In the genomic region with DNA sequence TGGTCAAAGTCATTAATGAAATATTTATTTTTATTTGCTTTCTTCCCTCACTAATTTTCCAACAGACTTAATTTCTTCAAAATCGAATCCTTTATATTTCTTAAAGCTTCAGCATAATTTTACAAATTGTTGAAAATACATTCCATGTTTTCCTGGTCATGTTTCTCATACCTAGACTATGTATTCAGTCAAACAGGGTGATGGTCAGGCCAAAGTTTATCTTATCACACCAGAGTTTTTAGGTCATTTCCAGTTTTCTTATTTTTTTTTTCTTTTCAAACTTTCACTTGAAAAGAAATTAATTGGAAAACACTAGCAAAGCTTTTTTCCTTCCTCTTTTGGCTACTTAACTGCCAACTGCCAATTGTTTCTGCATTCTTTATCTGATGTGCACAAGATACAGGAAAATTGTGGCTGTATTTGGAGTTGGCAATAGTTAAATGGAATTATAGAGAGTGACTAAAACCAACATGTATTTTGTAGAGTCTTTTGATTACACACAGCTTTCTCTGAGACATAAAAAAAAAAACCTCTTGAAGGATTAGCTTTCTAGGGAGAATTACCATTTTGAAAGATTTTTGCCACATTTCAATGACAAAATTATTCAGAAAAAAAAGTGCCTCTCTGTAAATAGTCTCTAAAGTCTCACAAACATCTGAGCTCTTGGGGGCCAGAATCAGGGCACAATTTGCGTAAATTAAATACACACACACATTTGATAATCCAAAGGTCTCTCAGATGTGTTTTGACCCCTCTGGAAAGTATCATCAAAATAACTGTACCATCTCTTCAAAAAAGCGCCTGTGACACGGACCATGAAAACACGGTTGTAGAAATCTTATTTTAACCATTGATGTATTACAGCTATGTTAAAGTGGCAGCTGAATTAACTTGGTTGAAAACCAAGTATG, we compare ENCODE assay signal across 18 cellular contexts.
DNase-seq lines count a peak whose midpoint lies in the region; ATAC-seq, FAIRE-seq and TF ChIP-seq lines count a peak whose summit lies in the region.
"Had no signal": no experiment of that assay in that cellular context is flagged by ENCODE, and none has a peak within 500 bp of the region (broad histone marks: within the 10 kb centered on the region; RNA-seq: fewer than 3 reads in every experiment).

No MANE protein-coding gene starts in this region.

- no peak overlapping the region for H3K4me3 ChIP-seq in NB4 (ENCODE audit: low read depth, low read length)
- no peak overlapping the region for H3K4me3 ChIP-seq in K562
- H3K4me3 ChIP-seq in lower lobe of right lung: no peak overlapping the region

- H3K9me1 ChIP-seq in K562 (ENCODE audit: control insufficient read depth, insufficient read depth, low read length): no peaks in the 10 kb centered on the region

- H3K36me3 ChIP-seq in K562 (ENCODE audit: control insufficient read depth, insufficient read depth, low read length) (no peaks in the 10 kb centered on the region), lower lobe of right lung (no peaks in the 10 kb centered on the region)

- H3K79me2 ChIP-seq in K562 (ENCODE audit: control insufficient read depth, insufficient read depth, low read length): no peaks in the 10 kb centered on the region

- no peak for TF ChIP-seq RAD21 in K562 (CRISPR knock-in tag; conservative IDR thresholded peaks at IDR 0.05 in 1 of 2, IDR thresholded peaks at IDR 0.05 in 1 of 2)

- no peak for ATAC-seq in K562
- ATAC-seq in lower lobe of right lung: no peak
- ATAC-seq: stimulated activated naive CD8-positive, alpha-beta T cell treated with anti-CD3 and anti-CD28 coated beads, Interleukin-15, amount 100 ng/mL, for 72 hours; T-cell had no signal

- peaks cover 0 to 3% of the 10 kb centered on the region in 2 experiments; a peak in 2 of 5 replicates for H3K4me1 ChIP-seq in K562 (replicated peaks in 1 of 2; ENCODE audit: control insufficient read depth in 2 of 2, insufficient read depth in 2 of 2, low read length in 2 of 2)
- H3K4me1 ChIP-seq in lower lobe of right lung: no peaks in the 10 kb centered on the region

- TF ChIP-seq CTCF in NB4 (IDR thresholded peaks at IDR 0.05; ENCODE audit: low read depth, low read length): no peak
- TF ChIP-seq CTCF in K562 (IDR thresholded peaks at IDR 0.05 in 2 of 3, conservative IDR thresholded peaks at IDR 0.05 in 1 of 3; ENCODE audit: insufficient read depth in 2 of 3, low read depth in 1 of 3, low read length in 3 of 3): no peak
- TF ChIP-seq CTCF in lower lobe of right lung (IDR thresholded peaks at IDR 0.05): no peak

- no peaks in the 10 kb centered on the region for H4K20me1 ChIP-seq in K562 (replicated peaks; ENCODE audit: control insufficient read depth, insufficient read depth, low read length)

- no peak overlapping the region for H2AFZ ChIP-seq in K562 (ENCODE audit: low read depth, low read length)

- H3K9me3 ChIP-seq in K562 (replicated peaks; ENCODE audit: control insufficient read depth, insufficient read depth, low read depth, low read length) (no peaks in the 10 kb centered on the region), lower lobe of right lung (no peaks in the 10 kb centered on the region)
- H3K9me3 ChIP-seq: Caco-2 had no signal

- no TSS peak for BruUV-seq in K562 (replicated peaks; lab: Mats Ljungman, UMichigan)

- FAIRE-seq in K562 (lab: Jason Lieb, UNC): no peak

- 13% methylated on average over 5 of the region's 5 CpGs for WGBS in K562 (ENCODE audit: insufficient coverage, low coverage, missing lambda C conversion rate)

- H3K27me3 ChIP-seq in K562 (ENCODE audit: control insufficient read depth in 2 of 2, insufficient read depth in 2 of 2, low read length in 2 of 2) (no peaks in the 10 kb centered on the region), lower lobe of right lung (ENCODE audit: low read depth) (no peaks in the 10 kb centered on the region)

- no peak for TF ChIP-seq EP300 in K562 (IDR thresholded peaks at IDR 0.05; ENCODE audit: low read length)

- TF ChIP-seq POLR2A in NB4 (IDR thresholded peaks at IDR 0.05; ENCODE audit: extremely low read depth, insufficient read length) (no peak), K562 (conservative IDR thresholded peaks at IDR 0.05) (no peak)

- CTCF ChIA-PET in K562 (lab: Yijun Ruan, JAX; ENCODE audit: low intra/inter-chr PET ratio): no interaction called here

- peak; percentile 13 for DNase-seq in CD1c-positive myeloid dendritic cell (ENCODE audit: extremely low spot score)
- DNase-seq in NB4 (ENCODE audit: low read depth): peak; percentile 21
- DNase-seq in K562 (ENCODE audit: extremely low read depth in 1 of 4, low spot score in 3 of 4): no peak
- peak; percentile 79 to 93 for DNase-seq in lung microvascular endothelial cell (ENCODE audit: low read depth in 2 of 2)
- no peak for DNase-seq in cerebellar cortex (ENCODE audit: low spot score)
- DNase-seq in iPS-NIHi7 (ENCODE audit: extremely low spot score): no peak
- DNase-seq in lower lobe of right lung: no peak
- DNase-seq in foreskin melanocyte: no peak
- DNase-seq: activated CD4-positive, alpha-beta T cell treated with anti-CD3 and anti-CD28 coated beads, Interleukin-2, amount 50 U/mL, for 4 hours; activated effector memory CD4-positive, alpha-beta T cell treated with Interleukin-2 at 50 U/mL for 16 hours; Caco-2; GOT3; NCI-H1417 treated with DMSO at 0.1 percent for 48 hours; NCI-H82; posterior cingulate gyrus; stimulated activated CD4-positive, alpha-beta T cell treated with anti-CD3 and anti-CD28 coated beads, Interleukin-4, amount 100 ng/mL, for 4 hours; stimulated activated naive CD8-positive, alpha-beta T cell treated with anti-CD3 and anti-CD28 coated beads, Interleukin-15, amount 100 ng/mL, for 72 hours; T-cell had no signal

- no peak overlapping the region for H3K9ac ChIP-seq in K562 (ENCODE audit: insufficient read depth in 1 of 2, low read depth in 2 of 2, low read length in 2 of 2)

- no peak overlapping the region for H3K27ac ChIP-seq in K562 (ENCODE audit: extremely low read depth, low read depth, low read length)
- no peak overlapping the region for H3K27ac ChIP-seq in lower lobe of right lung

- intact Hi-C loops in K562 (cut with micrococcal nuclease): no loop called here
- intact Hi-C loops in lower lobe of right lung (cut with DNase I): no loop called here

- in situ Hi-C loops in K562 (cut with MboI): no loop called here

- POLR2A ChIA-PET in K562 (lab: Yijun Ruan, JAX): interaction anchor here (0.6 to 0.7 kb wide), 3 partner anchors 13 to 473 kb away, joined by 3 to 4 read pairs (median 3); no protein-coding TSS in a partner anchor

- no peak overlapping the region for H3K4me2 ChIP-seq in K562 (ENCODE audit: insufficient read depth, low read length)

TF ChIP-seq in K562, 482 proteins besides CTCF, POLR2A, EP300 and RAD21:
- TF ChIP-seq FOXM1 (IDR thresholded peaks at IDR 0.05; ENCODE audit: low read depth) (peak; percentile 34; the same call in 1 of the 2 replicates), FOXM1 (CRISPR knock-in tag; IDR thresholded peaks at IDR 0.05; ENCODE audit: low read depth) (no peak), FOXA1 (IDR thresholded peaks at IDR 0.05; ENCODE audit: borderline replicate concordance) (no peak), SOX6 (IDR thresholded peaks at IDR 0.05) (peak; percentile 36; the same call in 1 of the 2 replicates), SMARCE1 (IDR thresholded peaks at IDR 0.05) (peak; percentile 17; the same call in 1 of the 2 replicates), ZZZ3 (IDR thresholded peaks at IDR 0.05) (no peak)
TF ChIP-seq in K562: peak in this region for 3.

Comparison
In these comparisons a context has a peak if more than half of its experiments do, and no peak if none do; other contexts are left out.
1. DNase-seq: peak in CD1c-positive myeloid dendritic cell (single experiment), NB4 (single experiment) and lung microvascular endothelial cell (2 of 2); none in K562 (0 of 4), cerebellar cortex (single experiment), iPS-NIHi7 (single experiment), lower lobe of right lung (single experiment) and foreskin melanocyte (single experiment).